Comparison of ENCODE assay signal across 19 cellular contexts in the genomic region with DNA sequence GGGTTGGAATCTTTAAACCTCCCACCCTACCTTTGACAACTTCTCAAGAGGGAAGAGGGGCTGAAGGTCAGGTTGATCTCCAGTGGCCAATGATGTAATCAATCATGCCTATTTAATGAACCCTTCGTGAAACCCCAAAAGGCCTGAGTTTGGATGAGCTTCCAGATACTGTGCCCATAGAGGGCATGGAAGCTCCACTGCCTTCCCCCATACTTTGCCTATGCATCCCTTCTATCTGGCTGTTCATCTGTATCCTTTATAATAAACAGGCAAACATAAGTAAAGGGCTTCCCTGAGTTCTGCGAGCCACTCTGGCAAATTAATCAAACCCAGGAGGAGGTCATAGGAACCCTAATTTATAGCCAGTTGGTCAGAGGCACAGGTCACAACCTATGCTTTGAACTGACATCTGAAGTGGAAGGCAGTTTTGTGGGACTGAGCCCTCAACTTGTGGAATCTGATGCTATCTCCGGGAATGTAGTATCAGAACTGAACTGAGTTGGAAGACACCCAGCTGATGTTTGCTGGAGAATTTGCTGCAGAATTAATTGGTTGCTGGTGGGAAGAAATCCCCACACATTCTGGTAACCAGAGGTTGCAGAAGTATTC. TPM values are rescaled to one million over a fixed set of nuclear protein-coding genes. Genes with fewer than 3 reads are reported as not detected.
DNase-seq lines count a peak whose midpoint lies in the region; ATAC-seq, FAIRE-seq and TF ChIP-seq lines count a peak whose summit lies in the region.
"Had no signal": no experiment of that assay in that cellular context is flagged by ENCODE, and none has a peak within 500 bp of the region (broad histone marks: within the 10 kb centered on the region; RNA-seq: fewer than 3 reads in every experiment).

No MANE protein-coding gene starts in this region.

- H3K36me3 Mint-ChIP-seq in naive thymus-derived CD8-positive, alpha-beta T cell, result no peaks in the 10 kb centered on the region
- H3K36me3 Mint-ChIP-seq: CD4-positive, alpha-beta memory T cell; memory B cell had no signal

- H3K27ac ChIP-seq in A549, result peak overlapping the region; percentile 77 to 89
- no peak overlapping the region for H3K27ac ChIP-seq in HCT116 (ENCODE audit: low read depth, low read length)
- no peak overlapping the region; a peak in 1 of 4 replicates for H3K27ac ChIP-seq in SK-N-SH (ENCODE audit: low read depth in 2 of 2, low read length in 1 of 2)
- H3K27ac ChIP-seq in foreskin keratinocyte, result peak overlapping the region; percentile 86
- H3K27ac ChIP-seq: pancreas, uterus had no signal

- no peaks in the 10 kb centered on the region for H3K27me3 ChIP-seq in HCT116 (ENCODE audit: insufficient read depth, low read length)
- H3K27me3 ChIP-seq in SK-N-SH (ENCODE audit: insufficient read depth), result peaks cover 11% of the 10 kb centered on the region; the same call in 1 of the 2 replicates
- no peaks in the 10 kb centered on the region for H3K27me3 ChIP-seq in foreskin keratinocyte
- H3K27me3 ChIP-seq: pancreas, uterus had no signal

- peak overlapping the region; percentile 66 for H3K4me2 ChIP-seq in A549
- H3K4me2 ChIP-seq in HCT116 (ENCODE audit: low read length), result peak overlapping the region; percentile 34; the same call in 1 of the 2 replicates
- no peak overlapping the region for H3K4me2 ChIP-seq in SK-N-SH

- DNase-seq in A549 (ENCODE audit: low read depth in 1 of 2, low spot score in 1 of 2) (peak in 1 of 2 experiments; percentile 60), HCT116 (ENCODE audit: low read depth, low spot score) (no peak), SK-N-SH (no peak), foreskin keratinocyte (no peak), amniotic stem cell (lab: John Stamatoyannopoulos, UW) (no peak), C1 segment of cervical spinal cord (lab: John Stamatoyannopoulos, UW) (no peak), H4 (ENCODE audit: low spot score) (no peak)
- DNase-seq in naive thymus-derived CD8-positive, alpha-beta T cell, result no peak
- DNase-seq: ACHN; activated CD4-positive, alpha-beta T cell treated with anti-CD3 and anti-CD28 coated beads, Interleukin-2, amount 10 ng/mL, durations not matched to agents 7 days and 5 days; CD4-positive, alpha-beta memory T cell; foreskin fibroblast; NCI-H1436; NCI-H524 treated with DMSO at 0.1 percent for 48 hours; pancreas; Right ventricle myocardium superior; uterus had no signal

- H3K9me3 ChIP-seq in A549, result no peaks in the 10 kb centered on the region
- no peaks in the 10 kb centered on the region for H3K9me3 ChIP-seq in HCT116 (ENCODE audit: control insufficient read depth in 1 of 2, insufficient read depth in 1 of 2, low read depth in 1 of 2, low read length in 2 of 2)
- H3K9me3 ChIP-seq in SK-N-SH, result no peaks in the 10 kb centered on the region
- H3K9me3 ChIP-seq: HAP-1, pancreas, uterus had no signal

- POLR2A ChIA-PET in A549 (lab: Yijun Ruan, JAX), result interaction anchor here (0.6 to 4.1 kb wide), 6 partner anchors 12 to 32 kb away, joined by 3 to 23 read pairs (median 14); no protein-coding TSS in a partner anchor
- POLR2A ChIA-PET in HCT116 (lab: Charles Lee), result interaction anchor here (0.9 to 2.3 kb wide), 5 partner anchors 7 to 29 kb away, joined by 3 to 8 read pairs (median 6); a partner anchor contains a TSS
- POLR2A ChIA-PET in SK-N-SH (lab: Yijun Ruan, JAX), result no interaction called here
- POLR2A ChIA-PET in naive thymus-derived CD8-positive, alpha-beta T cell (lab: Charles Lee), result interaction anchor here (0.8 to 2.6 kb wide), 4 partner anchors 19 to 71 kb away, joined by 3 to 18 read pairs (median 3); a partner anchor contains a TSS

- WGBS in A549 (ENCODE audit: missing lambda C conversion rate), result 20% methylated on average over 3 of the region's 3 CpGs
- WGBS in SK-N-SH (ENCODE audit: low lambda C conversion rate), result 18% methylated on average over 3 of the region's 3 CpGs

- H2AFZ ChIP-seq in HCT116 (ENCODE audit: low read depth, low read length, poor library complexity, severe bottlenecking) (no peak overlapping the region), SK-N-SH (ENCODE audit: low read depth) (no peak overlapping the region)

- H3K79me2 ChIP-seq in HCT116 (ENCODE audit: insufficient read depth, low read length) (no peaks in the 10 kb centered on the region), SK-N-SH (ENCODE audit: insufficient read depth) (no peaks in the 10 kb centered on the region)

- RAD21 ChIA-PET in HCT116 (lab: Charles Lee; ENCODE audit: low non-redundant PET in 1 of 2, low total read pairs in 2 of 2, uncharacterized antibody in 2 of 2, unreplicated experiment in 2 of 2), result interaction anchor here (0.6 to 1.9 kb wide), 12 partner anchors 17 to 44 kb away, joined by 3 to 25 read pairs (median 5); a partner anchor contains a TSS

- TF ChIP-seq EP300 in A549 (IDR thresholded peaks at IDR 0.05), result no peak
- TF ChIP-seq EP300 in SK-N-SH (IDR thresholded peaks at IDR 0.05; ENCODE audit: borderline replicate concordance in 1 of 2, low read depth in 1 of 2, low read length in 1 of 2), result no peak

- H4K20me1 ChIP-seq in HCT116 (ENCODE audit: insufficient read depth), result no peaks in the 10 kb centered on the region
- H4K20me1 ChIP-seq in SK-N-SH (ENCODE audit: insufficient read depth), result no peaks in the 10 kb centered on the region

- no TSS peak for BruUV-seq in HCT116 (replicated peaks; lab: Mats Ljungman, UMichigan)

- peak; percentile 66 to 71 for ATAC-seq in A549
- ATAC-seq in HCT116, result peak; percentile 41
- no peak for ATAC-seq in foreskin keratinocyte
- no peak for ATAC-seq in naive thymus-derived CD8-positive, alpha-beta T cell

- peak; percentile 59 for TF ChIP-seq CTCF in A549 (IDR thresholded peaks at IDR 0.05)
- peak in 2 of 3 experiments; percentile 33 to 34; a peak in 2 of 6 replicates for TF ChIP-seq CTCF in HCT116 (IDR thresholded peaks at IDR 0.05 in 2 of 3, conservative IDR thresholded peaks at IDR 0.05 in 1 of 3; ENCODE audit: borderline replicate concordance in 1 of 3, insufficient read depth in 1 of 3, low read depth in 2 of 3, low read length in 2 of 3)
- no peak for TF ChIP-seq CTCF in SK-N-SH (IDR thresholded peaks at IDR 0.05)
- peak; percentile 49 for TF ChIP-seq CTCF in foreskin keratinocyte (conservative IDR thresholded peaks at IDR 0.05)

- intact Hi-C loops in HCT116 (cut with micrococcal nuclease), result loop anchor here (1.0 kb wide), 2 partner anchors 28 to 35 kb away; no protein-coding TSS in a partner anchor

- no peaks in the 10 kb centered on the region for H3K36me3 ChIP-seq in HCT116 (ENCODE audit: control insufficient read depth in 1 of 2, insufficient read depth in 2 of 2, low read length in 2 of 2)
- H3K36me3 ChIP-seq in SK-N-SH (replicated peaks in 1 of 2; ENCODE audit: control insufficient read depth in 1 of 2, insufficient read depth in 2 of 2, low read length in 1 of 2), result no peaks in the 10 kb centered on the region
- H3K36me3 ChIP-seq: HAP-1, pancreas, uterus had no signal

- peak overlapping the region in 1 of 10 donors; percentile 3 for H3K27ac Mint-ChIP-seq in naive thymus-derived CD8-positive, alpha-beta T cell
- H3K27ac Mint-ChIP-seq: memory B cell had no signal

- H3F3A ChIP-seq in SK-N-SH (replicated peaks; ENCODE audit: insufficient read depth), result no peaks in the 10 kb centered on the region

- H3K4me1 ChIP-seq in A549 (peaks cover 57% of the 10 kb centered on the region), HCT116 (ENCODE audit: control insufficient read depth in 1 of 2, insufficient read depth in 2 of 2, low read length in 2 of 2) (peaks cover 43 to 58% of the 10 kb centered on the region in 2 experiments), SK-N-SH (ENCODE audit: control insufficient read depth in 1 of 2, insufficient read depth in 2 of 2, low read depth in 1 of 2, low read length in 1 of 2) (peaks cover 3 to 16% of the 10 kb centered on the region in 2 experiments), foreskin keratinocyte (peaks cover 41% of the 10 kb centered on the region)

- H3K4me3 Mint-ChIP-seq in naive thymus-derived CD8-positive, alpha-beta T cell, result no peak overlapping the region
- H3K4me3 Mint-ChIP-seq: activated CD4-positive, alpha-beta T cell treated with anti-CD3 and anti-CD28 coated beads, Interleukin-2, amount 10 ng/mL, durations not matched to agents 7 days and 5 days; memory B cell had no signal

- H3K27me3 Mint-ChIP-seq in naive thymus-derived CD8-positive, alpha-beta T cell, result peaks cover under 1 to 9% (median 5%) of the 10 kb centered on the region in 5 donors
- H3K27me3 Mint-ChIP-seq: CD4-positive, alpha-beta memory T cell had no signal

- H3K4me1 Mint-ChIP-seq in naive thymus-derived CD8-positive, alpha-beta T cell, result peaks cover 4 to 16% (median 10%) of the 10 kb centered on the region in 4 donors

- CTCF ChIA-PET in A549 (lab: Yijun Ruan, JAX) (interaction anchor here (0.9 to 36.8 kb wide), 30 partner anchors 8 to 490 kb away, joined by 3 to 1410 read pairs (median 8); a partner anchor contains a TSS), HCT116 (lab: Charles Lee) (interaction anchor here (1.3 to 8.8 kb wide), 14 partner anchors 8 to 84 kb away, joined by 4 to 168 read pairs (median 13); a partner anchor contains a TSS), SK-N-SH (lab: Yijun Ruan, JAX) (interaction anchor here (0.9 to 6.8 kb wide), 3 partner anchors 19 to 35 kb away, joined by 3 to 48 read pairs (median 4); no protein-coding TSS in a partner anchor)

- H3K9me2 ChIP-seq in HCT116 (ENCODE audit: insufficient read depth) (no peaks in the 10 kb centered on the region), SK-N-SH (no peaks in the 10 kb centered on the region)

- H3K4me3 ChIP-seq in A549, result no peak overlapping the region
- no peak overlapping the region for H3K4me3 ChIP-seq in HCT116 (replicated peaks in 1 of 2; ENCODE audit: low read depth in 1 of 2, low read length in 2 of 2)
- H3K4me3 ChIP-seq in SK-N-SH (ENCODE audit: low read depth in 2 of 2, low read length in 1 of 2), result no peak overlapping the region
- H3K4me3 ChIP-seq: HAP-1, pancreas, uterus had no signal

- TF ChIP-seq POLR2A in A549 (IDR thresholded peaks at IDR 0.05; ENCODE audit: low read length), result no peak
- no peak for TF ChIP-seq POLR2A in HCT116 (IDR thresholded peaks at IDR 0.05; ENCODE audit: borderline replicate concordance, extremely low read depth, insufficient read depth, insufficient read length)

- H3K9ac ChIP-seq in HCT116 (ENCODE audit: low read length), result no peak overlapping the region
- H3K9ac ChIP-seq in SK-N-SH, result no peak overlapping the region

- no peak for FAIRE-seq in A549 (lab: Jason Lieb, UNC)
- FAIRE-seq: pancreas had no signal

- TF ChIP-seq RAD21 in A549 (conservative IDR thresholded peaks at IDR 0.05 in 1 of 2, IDR thresholded peaks at IDR 0.05 in 1 of 2), result peak; percentile 74 to 81
- peak; percentile 58 for TF ChIP-seq RAD21 in HCT116 (IDR thresholded peaks at IDR 0.05; ENCODE audit: low read depth)
- TF ChIP-seq RAD21 in SK-N-SH (IDR thresholded peaks at IDR 0.05; ENCODE audit: low read length), result no peak

- no peaks in the 10 kb centered on the region for H3K9me3 Mint-ChIP-seq in naive thymus-derived CD8-positive, alpha-beta T cell
- H3K9me3 Mint-ChIP-seq: activated CD4-positive, alpha-beta T cell treated with anti-CD3 and anti-CD28 coated beads, Interleukin-2, amount 10 ng/mL, durations not matched to agents 7 days and 5 days; CD4-positive, alpha-beta memory T cell; memory B cell had no signal

RNA-seq across cellular contexts. Expression of a gene that starts 24.8 kb away (rescaled TPM):
- polyA plus RNA-seq in A549 (2011; rRNA removed) (505 and 515 TPM in 2 replicates), A549 (2017; fragmentation: RNase III; extraction: RNeasy Plus Mini Kit Qiagen cat#74134 plus additional on column Dnase treatment) (2,059 to 2,476 TPM (median 2,077 TPM) in 3 replicates), SK-N-SH (2012; rRNA removed) (141 and 161 TPM in 2 replicates), foreskin keratinocyte (2,964 and 3,214 TPM in 2 replicates)
- polyA plus RNA-seq in A549 (2012; cell fraction: cytosol; rRNA removed), result 323 and 344 TPM in 2 replicates
- polyA plus RNA-seq in A549 (2012; cell fraction: nucleus; rRNA removed), result 72.0 and 86.0 TPM in 2 replicates
- 228 and 259 TPM in 2 replicates for polyA minus RNA-seq in A549 (2011; rRNA and poly(A)+ RNA removed)
- total RNA-seq in HCT116 (2021; ENCODE audit: unreplicated experiment) (340 TPM), foreskin keratinocyte (1,585 and 1,601 TPM in 2 replicates)
- polyA plus RNA-seq in HCT116 (2012), result 152 and 230 TPM in 2 replicates
- 216 and 299 TPM in 2 replicates for polyA plus RNA-seq in SK-N-SH (2012; cell fraction: cytosol; rRNA removed)
- 49.3 and 52.3 TPM in 2 replicates for polyA plus RNA-seq in SK-N-SH (2012; cell fraction: nucleus; rRNA removed)
- 100 to 1,000 TPM; 198 to 212 TPM for total RNA-seq in naive thymus-derived CD8-positive, alpha-beta T cell
- 100 to 1,000 TPM; 629 to 783 (median 630) TPM for polyA plus RNA-seq in naive thymus-derived CD8-positive, alpha-beta T cell
- 58.6 and 87.8 TPM in 2 replicates for total RNA-seq in H4 (2014; rRNA removed; shearing (Covaris generic))

RNA-seq across cellular contexts. Expression of a gene that starts 59.6 kb away (rescaled TPM):
- polyA plus RNA-seq in A549 (2011; rRNA removed) (28.1 and 32.3 TPM in 2 replicates), A549 (2017; fragmentation: RNase III; extraction: RNeasy Plus Mini Kit Qiagen cat#74134 plus additional on column Dnase treatment) (16.6 to 19.6 TPM (median 19.0 TPM) in 3 replicates), SK-N-SH (2012; rRNA removed) (10.1 and 14.1 TPM in 2 replicates), foreskin keratinocyte (10.5 and 10.7 TPM in 2 replicates)
- 14.1 and 16.5 TPM in 2 replicates for polyA plus RNA-seq in A549 (2012; cell fraction: cytosol; rRNA removed)
- 6.7 and 12.5 TPM in 2 replicates for polyA plus RNA-seq in A549 (2012; cell fraction: nucleus; rRNA removed)
- 11.6 and 15.6 TPM in 2 replicates for polyA minus RNA-seq in A549 (2011; rRNA and poly(A)+ RNA removed)
- total RNA-seq in HCT116 (2021; ENCODE audit: unreplicated experiment) (17.0 TPM), foreskin keratinocyte (13.2 and 14.0 TPM in 2 replicates)
- 7.9 and 12.6 TPM in 2 replicates for polyA plus RNA-seq in HCT116 (2012)
- polyA plus RNA-seq in SK-N-SH (2012; cell fraction: cytosol; rRNA removed), result 13.2 and 14.4 TPM in 2 replicates
- 9.5 and 16.7 TPM in 2 replicates for polyA plus RNA-seq in SK-N-SH (2012; cell fraction: nucleus; rRNA removed)
- total RNA-seq in naive thymus-derived CD8-positive, alpha-beta T cell, result 100 to 1,000 TPM; 154 to 166 TPM
- polyA plus RNA-seq in naive thymus-derived CD8-positive, alpha-beta T cell, result 100 to 1,000 TPM in 2 of 3 donors, 10 to 100 TPM in 1; 82.2 to 116 (median 103) TPM
- total RNA-seq in H4 (2014; rRNA removed; shearing (Covaris generic)), result 9.3 and 11.3 TPM in 2 replicates

Comparison
In these comparisons a context has a peak if more than half of its experiments do, and no peak if none do; other contexts are left out.
1. ATAC-seq: peak in A549 (2 of 2) and HCT116 (single experiment); none in foreskin keratinocyte (single experiment) and naive thymus-derived CD8-positive, alpha-beta T cell (0 of 2).
2. H3K27ac ChIP-seq: peak in A549 (2 of 2) and foreskin keratinocyte (single experiment); none in HCT116 (single experiment) and SK-N-SH (0 of 2).